ENCODE assay signal across 18 cellular contexts in genomic region chr9:532707-533106, GRCh38. TPM values are rescaled to one million over a fixed set of nuclear protein-coding genes. Genes with fewer than 3 reads are reported as not detected.
DNase-seq lines count a peak whose midpoint lies in the region; ATAC-seq, FAIRE-seq and TF ChIP-seq lines count a peak whose summit lies in the region.
"Had no signal": no experiment of that assay in that cellular context is flagged by ENCODE, and none has a peak within 500 bp of the region (broad histone marks: within the 10 kb centered on the region; RNA-seq: fewer than 3 reads in every experiment).

No MANE protein-coding gene starts in this region.

- no peak for TF ChIP-seq CTCF in A549 (IDR thresholded peaks at IDR 0.05)

- no peak for TF ChIP-seq RAD21 in A549 (conservative IDR thresholded peaks at IDR 0.05 in 1 of 2, IDR thresholded peaks at IDR 0.05 in 1 of 2)

- H3K4me2 ChIP-seq in A549 = 0 out of 3 replicates have a peak overlapping the region, but pooled peaks have one; percentile 4

- TF ChIP-seq EP300 in A549 (IDR thresholded peaks at IDR 0.05) = no peak

- no peak overlapping the region for H3K27ac ChIP-seq in A549
- H3K27ac ChIP-seq: neutrophil, thyroid gland had no signal

- CTCF ChIA-PET in A549 (lab: Yijun Ruan, JAX) = interaction anchor here (0.5 to 1.3 kb wide), 2 partner anchors 162 to 232 kb away, joined by 3 to 4 read pairs; no protein-coding TSS in a partner anchor

- intact Hi-C loops in left colon (cut with DNase I, micrococcal nuclease) = no loop called here

- TF ChIP-seq POLR2A in A549 (IDR thresholded peaks at IDR 0.05; ENCODE audit: low read length) = no peak

- POLR2A ChIA-PET in A549 (lab: Yijun Ruan, JAX) = no interaction called here

- H3K9me3 ChIP-seq in A549 = no peaks in the 10 kb centered on the region
- H3K9me3 ChIP-seq: neutrophil, thyroid gland had no signal

- no peak for ATAC-seq in A549
- peak; percentile 85 for ATAC-seq in left colon
- ATAC-seq in HG02884 (IDR thresholded peaks at IDR 0.05; ENCODE audit: unreplicated experiment) = no peak
- ATAC-seq in HG03521 (IDR thresholded peaks at IDR 0.05; ENCODE audit: unreplicated experiment) = no peak
- ATAC-seq: stimulated activated effector memory CD8-positive, alpha-beta T cell treated with anti-CD3 and anti-CD28 coated beads, Interleukin-12 subunit alpha, Interleukin-12 subunit beta, amount 100 ng/mL, for 72 hours had no signal

- H3K4me3 ChIP-seq in A549 = no peak overlapping the region
- H3K4me3 ChIP-seq: thyroid gland had no signal

- FAIRE-seq in A549 (lab: Jason Lieb, UNC) = no peak
- FAIRE-seq: frontal cortex had no signal

- WGBS in A549 (ENCODE audit: missing lambda C conversion rate) = 69% methylated on average over 6 of the region's 6 CpGs

- DNase-seq in A549 (ENCODE audit: low read depth in 1 of 2, low spot score in 1 of 2) (no peak), DMS79 treated with DMSO at 0.1 percent for 48 hours (lab: John Stamatoyannopoulos, UW) (peak; percentile 81), NCI-H526 (lab: John Stamatoyannopoulos, UW) (peak; percentile 54 to 56), left colon (no peak), NCI-H69 (lab: John Stamatoyannopoulos, UW) (no peak)
- no peak for DNase-seq in stimulated activated CD4-positive, alpha-beta T cell treated with anti-CD3 and anti-CD28 coated beads, Interleukin-4, amount 100 ng/mL, for 4 hours
- DNase-seq: activated CD4-positive, alpha-beta T cell treated with anti-CD3 and anti-CD28 coated beads, Interleukin-2, amount 50 U/mL, for 48 hours; activated naive CD4-positive, alpha-beta T cell; CD4-positive, CD25-positive, alpha-beta regulatory T cell; effector CD4-positive, alpha-beta T cell; kidney glomerular epithelial cell; NCI-H146; thyroid gland had no signal

- H3K4me1 ChIP-seq in A549 = peaks cover 35% of the 10 kb centered on the region

TF ChIP-seq in A549, 52 proteins besides CTCF, POLR2A, EP300 and RAD21:
- no peak for TF ChIP-seq CBX2 (IDR thresholded peaks at IDR 0.05; ENCODE audit: borderline replicate concordance, low read depth)
- TF ChIP-seq ZC3H11A (IDR thresholded peaks at IDR 0.05) = no peak
- TF ChIP-seq POLR2AphosphoS2 (conservative IDR thresholded peaks at IDR 0.05; ENCODE audit: low read length) = no peak
- TF ChIP-seq HOXB13 (CRISPR knock-in tag; IDR thresholded peaks at IDR 0.05; ENCODE audit: low read depth) = no peak
- TF ChIP-seq RFX5 (IDR thresholded peaks at IDR 0.05) = no peak
- no peak for TF ChIP-seq CHD2 (IDR thresholded peaks at IDR 0.05; ENCODE audit: low read length, partially characterized antibody)
- TF ChIP-seq NFE2L2 (conservative IDR thresholded peaks at IDR 0.05; ENCODE audit: low read length) = no peak
- no peak for TF ChIP-seq EHF (CRISPR knock-in tag; IDR thresholded peaks at IDR 0.05)
- TF ChIP-seq RNF2 (IDR thresholded peaks at IDR 0.05; ENCODE audit: borderline replicate concordance, low read depth) = no peak

RNA-seq across cellular contexts. Expression of gene KANK1, which starts 28.2 kb away (rescaled TPM):
- polyA plus RNA-seq in A549 (2011; rRNA removed) (21.2 and 24.2 TPM in 2 replicates), A549 (2017; fragmentation: RNase III; extraction: RNeasy Plus Mini Kit Qiagen cat#74134 plus additional on column Dnase treatment) (12.0 to 14.9 TPM (median 14.7 TPM) in 3 replicates)
- 11.9 and 12.5 TPM in 2 replicates for polyA plus RNA-seq in A549 (2012; cell fraction: cytosol; rRNA removed)
- polyA plus RNA-seq in A549 (2012; cell fraction: nucleus; rRNA removed) = 27.3 and 29.7 TPM in 2 replicates
- polyA minus RNA-seq in A549 (2011; rRNA and poly(A)+ RNA removed) = 38.2 and 52.2 TPM in 2 replicates
- total RNA-seq in left colon = 10 to 100 TPM; 29.1 to 30.2 TPM

Comparison
In these comparisons a context has a peak if more than half of its experiments do, and no peak if none do; other contexts are left out.
1. DNase-seq: peak in DMS79 treated with DMSO at 0.1 percent for 48 hours (single experiment) and NCI-H526 (2 of 2); none in A549 (0 of 2), left colon (0 of 2), NCI-H69 (single experiment) and stimulated activated CD4-positive, alpha-beta T cell treated with anti-CD3 and anti-CD28 coated beads, Interleukin-4, amount 100 ng/mL, for 4 hours (0 of 2).